ENCODE assay signal across 8 cellular contexts in the genomic region with DNA sequence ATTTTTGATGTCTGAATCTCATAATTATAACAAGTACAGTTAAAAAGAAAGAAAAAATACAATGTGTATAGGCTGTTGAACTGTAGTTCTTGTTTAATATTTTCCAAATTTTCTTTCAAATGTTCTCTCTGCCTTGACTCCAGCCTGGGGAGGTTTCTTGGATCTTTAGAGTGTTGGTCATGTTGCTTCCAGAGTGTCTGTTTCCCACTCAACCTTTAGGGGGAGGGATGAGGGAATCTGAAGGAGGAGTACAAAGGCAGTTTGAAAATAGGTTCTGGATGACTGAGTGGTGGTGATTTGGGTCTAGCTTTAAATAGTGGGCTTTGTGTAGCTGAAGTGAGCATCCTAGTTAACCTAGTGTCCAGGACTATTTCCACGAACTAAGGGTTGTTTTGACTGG. TPM values are rescaled to one million over a fixed set of nuclear protein-coding genes. Genes with fewer than 3 reads are reported as not detected.
DNase-seq lines count a peak whose midpoint lies in the region; ATAC-seq and TF ChIP-seq lines count a peak whose summit lies in the region.

No MANE protein-coding gene starts in this region.

- H3K27me3 ChIP-seq in HUES48 (ENCODE audit: control insufficient read depth, insufficient read depth, low read length) (no peaks in the 10 kb centered on the region), spleen (replicated peaks in 1 of 7) (no peaks in the 10 kb centered on the region)

- peak overlapping the region; percentile 96 for H3K9ac ChIP-seq in HUES48 (ENCODE audit: low read depth, low read length)

- no peak for TF ChIP-seq POLR2A in spleen (IDR thresholded peaks at IDR 0.05)

- peak overlapping the region; percentile 87 for H3K4me3 ChIP-seq in HUES48 (ENCODE audit: low read depth, low read length)
- H3K4me3 ChIP-seq in iPS-18c (ENCODE audit: insufficient read depth, low read depth, low read length) = peak overlapping the region; percentile 80
- peak overlapping the region; percentile 41 to 69 (median 48) for H3K4me3 ChIP-seq in spleen

- 28 to 61% (median 33%) methylated on average over 1 of the region's 1 CpG for WGBS in spleen, 5 donors

- H3K36me3 ChIP-seq in HUES48 (ENCODE audit: control insufficient read depth, insufficient read depth, low read length) (no peaks in the 10 kb centered on the region), spleen (no peaks in the 10 kb centered on the region)

- DNase-seq in astrocyte of the hippocampus (ENCODE audit: low read depth, low spot score) = peak; percentile 67
- DNase-seq in spleen = no peak
- no peak for DNase-seq in NAMALWA (ENCODE audit: low spot score)
- no peak for DNase-seq in activated T-cell treated with anti-CD3 and anti-CD28 coated beads, Interleukin-2, amount 50 U/mL, for 1 hour
- no peak for DNase-seq in stimulated activated CD4-positive, alpha-beta T cell treated with anti-CD3 and anti-CD28 coated beads, Interleukin-4, amount 100 ng/mL, for 4 hours

- peak overlapping the region; percentile 98 for H3K27ac ChIP-seq in HUES48 (ENCODE audit: low read depth, low read length)
- peak overlapping the region; percentile 27 to 92 (median 88) for H3K27ac ChIP-seq in spleen

- H3K4me1 ChIP-seq in HUES48 (ENCODE audit: control insufficient read depth, insufficient read depth, low read length) (peaks cover 19% of the 10 kb centered on the region), spleen (peaks cover 0 to 71% (median 24%) of the 10 kb centered on the region in 6 donors)

- TF ChIP-seq CTCF in spleen (IDR thresholded peaks at IDR 0.05 in 8 of 11, conservative IDR thresholded peaks at IDR 0.05 in 3 of 11) = peak in 2 of 11 experiments; percentile 23 to 28

- H3K9me3 ChIP-seq in HUES48 (ENCODE audit: control insufficient read depth, insufficient read depth, low read length) (no peaks in the 10 kb centered on the region), iPS-18c (ENCODE audit: control insufficient read depth, insufficient read depth, low read length) (peaks cover 4% of the 10 kb centered on the region), spleen (no peaks in the 10 kb centered on the region)

- intact Hi-C loops in spleen (cut with DNase I; ENCODE audit: low total_unique reads) = no loop called here

- ATAC-seq in HG03342 (IDR thresholded peaks at IDR 0.05; ENCODE audit: unreplicated experiment) = no peak

RNA-seq across cellular contexts. Expression of gene CTNND1, which starts 2.0 kb away (rescaled TPM):
- 100 to 1,000 TPM in 6 of 7 donors, 10 to 100 TPM in 1; 89.4 to 227 (median 130) TPM for total RNA-seq in spleen
- polyA plus RNA-seq in spleen = 10 to 100 TPM; 12.0 to 24.6 (median 13.0) TPM

RNA-seq across cellular contexts. Expression of gene BTBD18, which starts 11.9 kb away (rescaled TPM):
- not detected for total RNA-seq in spleen
- not detected for polyA plus RNA-seq in spleen

RNA-seq across cellular contexts. Expression of gene SELENOH, which starts 22.3 kb away (rescaled TPM):
- total RNA-seq in spleen = 100 to 1,000 TPM in 4 of 7 donors, 10 to 100 TPM in 3; 79.1 to 119 (median 104) TPM
- polyA plus RNA-seq in spleen = 100 to 1,000 TPM; 175 to 247 (median 245) TPM

RNA-seq across cellular contexts. Expression of gene TMX2, which starts 51.2 kb away (rescaled TPM):
- total RNA-seq in spleen = 10 to 100 TPM; 38.8 to 57.0 (median 51.9) TPM
- polyA plus RNA-seq in spleen = 10 to 100 TPM; 36.0 to 56.5 (median 46.3) TPM

RNA-seq across cellular contexts. Expression of gene MED19, which starts 51.6 kb away (rescaled TPM):
- 10 to 100 TPM in 4 of 7 donors, 1 to 10 TPM in 3; 8.3 to 14.7 (median 11.0) TPM for total RNA-seq in spleen
- polyA plus RNA-seq in spleen = 10 to 100 TPM in 2 of 3 donors, 1 to 10 TPM in 1; 8.3 to 14.0 (median 11.1) TPM
